In genomic region chr17:17420035-17420434, GRCh38 we compare ENCODE assay signal across 19 cellular contexts. TPM values are rescaled to one million over a fixed set of nuclear protein-coding genes. Genes with fewer than 3 reads are reported as not detected.
DNase-seq lines count a peak whose midpoint lies in the region; ATAC-seq, FAIRE-seq and TF ChIP-seq lines count a peak whose summit lies in the region.
"Had no signal": no experiment of that assay in that cellular context is flagged by ENCODE, and none has a peak within 500 bp of the region (broad histone marks: within the 10 kb centered on the region; RNA-seq: fewer than 3 reads in every experiment).

No MANE protein-coding gene starts in this region.

- DNase-seq in DMS 273 (lab: John Stamatoyannopoulos, UW; ENCODE audit: unreplicated experiment) (peak; percentile 41), DMS 273 treated with DMSO at 0.1 percent for 48 hours (lab: John Stamatoyannopoulos, UW) (no peak), HepG2 (ENCODE audit: low spot score) (no peak), suprapubic skin (ENCODE audit: low spot score in 2 of 2) (peak; percentile 81 to 87), NCI-H2227 (lab: John Stamatoyannopoulos, UW; ENCODE audit: unreplicated experiment) (no peak)
- DNase-seq in activated CD4-positive, alpha-beta T cell treated with anti-CD3 and anti-CD28 coated beads, Interleukin-2, amount 50 U/mL, for 48 hours: no peak
- DNase-seq: cortex of kidney, DND-41, KBM-7, NCI-H1105, small intestine, T-helper 1 cell, upper lobe of left lung had no signal

- intact Hi-C loops in HepG2 (cut with micrococcal nuclease; ENCODE audit: unreplicated experiment): no loop called here

- TF ChIP-seq EP300 in HepG2 (IDR thresholded peaks at IDR 0.05; ENCODE audit: low read depth in 2 of 2, low read length in 2 of 2): no peak
- no peak for TF ChIP-seq EP300 in HepG2 (CRISPR knock-in tag; IDR thresholded peaks at IDR 0.05; ENCODE audit: borderline replicate concordance)
- TF ChIP-seq EP300 in suprapubic skin (IDR thresholded peaks at IDR 0.05): no peak

- no peak for TF ChIP-seq POLR2A in HepG2 (IDR thresholded peaks at IDR 0.05; ENCODE audit: insufficient read depth in 1 of 2, low read depth in 2 of 2, low read length in 2 of 2)
- TF ChIP-seq POLR2A in suprapubic skin (IDR thresholded peaks at IDR 0.05): no peak

- no TSS peak for BruUV-seq in HepG2 (replicated peaks; lab: Mats Ljungman, UMichigan)

- WGBS in HepG2 (ENCODE audit: low lambda C conversion rate): 75% methylated on average over 3 of the region's 3 CpGs
- 32% methylated on average over 3 of the region's 3 CpGs for WGBS in suprapubic skin

- H3K36me3 ChIP-seq in HepG2 (replicated peaks in 1 of 2; ENCODE audit: control insufficient read depth in 1 of 2, insufficient read depth in 2 of 2, low read length in 2 of 2) (no peaks in the 10 kb centered on the region), suprapubic skin (no peaks in the 10 kb centered on the region)
- H3K36me3 ChIP-seq: ascending aorta, upper lobe of left lung had no signal

- H3K9me3 ChIP-seq in HepG2 (ENCODE audit: low read length) (peaks cover 11% of the 10 kb centered on the region), suprapubic skin (no peaks in the 10 kb centered on the region)
- H3K9me3 ChIP-seq: ascending aorta had no signal

- no peak for ATAC-seq in HepG2
- no peak for ATAC-seq in GM18511 (IDR thresholded peaks at IDR 0.05; ENCODE audit: unreplicated experiment)

- H3K27ac ChIP-seq in HepG2 (ENCODE audit: extremely low read length, insufficient read depth, low read length): no peak overlapping the region
- H3K27ac ChIP-seq in suprapubic skin: peak overlapping the region; percentile 63
- H3K27ac ChIP-seq: 22Rv1, ascending aorta had no signal

- H3K27ac Mint-ChIP-seq in brain: peak overlapping the region in 3 of 5 experiments; percentile 31 to 72 (median 61)
- H3K27ac Mint-ChIP-seq: activated T-helper 1 cell treated with anti-CD3 and anti-CD28 coated beads, Interleukin-12 subunit alpha, Interleukin-12 subunit beta, Interleukin-2, Interleukin-4 antibody, amounts not matched to agents 30 ng/mL and 10 ng/mL and 1 ng/mL, durations not matched to agents 14 hours and 24 hours and 36 hours; CD14-positive monocyte had no signal

- TF ChIP-seq CTCF in brain (conservative IDR thresholded peaks at IDR 0.05): no peak
- no peak for TF ChIP-seq CTCF in HepG2 (CRISPR knock-in tag; IDR thresholded peaks at IDR 0.05)
- TF ChIP-seq CTCF in suprapubic skin (IDR thresholded peaks at IDR 0.05): no peak

- no peaks in the 10 kb centered on the region for H4K20me1 ChIP-seq in HepG2 (ENCODE audit: insufficient read depth, low read length)

- no peaks in the 10 kb centered on the region for H3K36me3 Mint-ChIP-seq in brain
- H3K36me3 Mint-ChIP-seq: CD14-positive monocyte had no signal

- H3K9me3 Mint-ChIP-seq in brain: peaks cover 12 to 37% (median 22%) of the 10 kb centered on the region in 5 experiments
- H3K9me3 Mint-ChIP-seq: activated T-helper 1 cell treated with anti-CD3 and anti-CD28 coated beads, Interleukin-12 subunit alpha, Interleukin-12 subunit beta, Interleukin-2, Interleukin-4 antibody, amounts not matched to agents 30 ng/mL and 10 ng/mL and 1 ng/mL, durations not matched to agents 14 hours and 24 hours and 36 hours had no signal

- no peak overlapping the region for H3K4me3 Mint-ChIP-seq in brain
- H3K4me3 Mint-ChIP-seq: activated T-helper 1 cell treated with anti-CD3 and anti-CD28 coated beads, Interleukin-12 subunit alpha, Interleukin-12 subunit beta, Interleukin-2, Interleukin-4 antibody, amounts not matched to agents 30 ng/mL and 10 ng/mL and 1 ng/mL, durations not matched to agents 14 hours and 24 hours and 36 hours; CD14-positive monocyte had no signal

- FAIRE-seq in HepG2 (lab: Jason Lieb, UNC): no peak
- FAIRE-seq: small intestine had no signal

- H3K27me3 Mint-ChIP-seq in brain: peaks cover 4% of the 10 kb centered on the region

- H3K9ac ChIP-seq in HepG2 (ENCODE audit: insufficient read depth, low read depth, low read length): no peak overlapping the region

- H3K79me2 ChIP-seq in HepG2 (ENCODE audit: insufficient read depth, low read length): no peaks in the 10 kb centered on the region

- no peak overlapping the region for H2AFZ ChIP-seq in HepG2 (ENCODE audit: low read length)

- peaks cover 32% of the 10 kb centered on the region for H3K4me1 Mint-ChIP-seq in brain

- H3K27me3 ChIP-seq in HepG2 (ENCODE audit: control insufficient read depth in 1 of 2, insufficient read depth in 2 of 2, low read length in 2 of 2): no peaks in the 10 kb centered on the region; a peak in 1 of 5 replicates
- H3K27me3 ChIP-seq in suprapubic skin: no peaks in the 10 kb centered on the region
- H3K27me3 ChIP-seq: ascending aorta, upper lobe of left lung had no signal

- in situ Hi-C loops in HepG2 (cut with HindIII; ENCODE audit: extremely low pct_ligation_motif_present, low pct_unique_long_range_greater_than_20kb): no loop called here

- no peak for TF ChIP-seq RAD21 in HepG2 (CRISPR knock-in tag; IDR thresholded peaks at IDR 0.05)

- H3K4me1 ChIP-seq in HepG2 (ENCODE audit: insufficient read depth, low read length) (peaks cover 50% of the 10 kb centered on the region), suprapubic skin (peaks cover 39% of the 10 kb centered on the region)
- H3K4me1 ChIP-seq: ascending aorta had no signal

- H3K4me2 ChIP-seq in HepG2 (ENCODE audit: low read depth, low read length): no peak overlapping the region

- CTCF ChIA-PET in HepG2 (lab: Yijun Ruan, JAX; ENCODE audit: low intra/inter-chr PET ratio, low total read pairs): no interaction called here

- H3K4me3 ChIP-seq in HepG2 (replicated peaks in 1 of 3; ENCODE audit: insufficient read depth in 1 of 3, low read depth in 2 of 3, low read length in 3 of 3): no peak overlapping the region
- no peak overlapping the region for H3K4me3 ChIP-seq in suprapubic skin
- H3K4me3 ChIP-seq: ascending aorta, upper lobe of left lung had no signal

- POLR2A ChIA-PET in HepG2 (lab: Yijun Ruan, JAX): no interaction called here

TF ChIP-seq in HepG2, 621 proteins besides CTCF, POLR2A, EP300 and RAD21:
- no peak for TF ChIP-seq ZFP62 (CRISPR knock-in tag; IDR thresholded peaks at IDR 0.05)
- TF ChIP-seq ZMYM3 (CRISPR knock-in tag; IDR thresholded peaks at IDR 0.05): peak; percentile 46; the same call in 1 of the 2 replicates
- TF ChIP-seq ZBTB2 (CRISPR knock-in tag; IDR thresholded peaks at IDR 0.05; ENCODE audit: low read depth): no peak

RNA-seq across cellular contexts. Expression of gene MED9, which starts 56.8 kb away (rescaled TPM):
- polyA plus RNA-seq in brain (ENCODE audit: insufficient read depth, low read depth, low replicate concordance) (32.0 TPM), HepG2 (2011; rRNA removed) (11.9 and 14.4 TPM in 2 replicates)
- total RNA-seq in HepG2 (2016; rRNA removed; fragmentation: Illumina TruSeq; extraction: Trizol) (11.7 and 15.1 TPM in 2 replicates), suprapubic skin (10 to 100 TPM; 14.6 to 22.6 (median 17.4) TPM)
- total RNA-seq in HepG2 (2016; cell fraction: cytosol; rRNA removed; fragmentation: Illumina TruSeq; extraction: Trizol; ENCODE audit: low read depth): 4.0 and 4.2 TPM in 2 replicates
- 11.7 and 14.4 TPM in 2 replicates for total RNA-seq in HepG2 (2016; cell fraction: insoluble cytoplasmic fraction; rRNA removed; fragmentation: Illumina TruSeq; extraction: Trizol)
- total RNA-seq in HepG2 (2016; cell fraction: membrane; rRNA removed; fragmentation: Illumina TruSeq; extraction: Trizol): 9.8 and 10.7 TPM in 2 replicates
- 10.8 and 11.7 TPM in 2 replicates for total RNA-seq in HepG2 (2016; cell fraction: nucleus; rRNA removed; fragmentation: Illumina TruSeq; extraction: Trizol)
- 18.3 and 21.5 TPM in 2 replicates for polyA plus RNA-seq in HepG2 (2011; cell fraction: cytosol; rRNA removed)
- polyA plus RNA-seq in HepG2 (2011; cell fraction: nucleus; rRNA removed): 15.4 and 17.5 TPM in 2 replicates
- 9.2 and 11.4 TPM in 2 replicates for polyA plus RNA-seq in HepG2 (2012)
- polyA plus RNA-seq in HepG2 (2016; cell fraction: cytosol; fragmentation: Illumina TruSeq; extraction: Trizol; ENCODE audit: low read depth): 3.0 and 3.1 TPM in 2 replicates
- 11.2 and 12.0 TPM in 2 replicates for polyA plus RNA-seq in HepG2 (2016; cell fraction: insoluble cytoplasmic fraction; fragmentation: Illumina TruSeq; extraction: Trizol; ENCODE audit: low read depth)
- polyA plus RNA-seq in HepG2 (2016; cell fraction: membrane; fragmentation: Illumina TruSeq; extraction: Trizol; ENCODE audit: low read depth): 6.4 and 7.0 TPM in 2 replicates
- 11.4 and 12.6 TPM in 2 replicates for polyA plus RNA-seq in HepG2 (2016; cell fraction: nucleus; fragmentation: Illumina TruSeq; extraction: Trizol; ENCODE audit: insufficient read depth, low read depth)
- polyA minus RNA-seq in HepG2 (2011; rRNA and poly(A)+ RNA removed; ENCODE audit: low replicate concordance): 21.1 and 25.1 TPM in 2 replicates
- 9.8 and 9.9 TPM in 2 replicates for polyA minus RNA-seq in HepG2 (2011; cell fraction: cytosol; rRNA and poly(A)+ RNA removed)
- 24.2 and 25.4 TPM in 2 replicates for polyA minus RNA-seq in HepG2 (2011; cell fraction: nucleus; rRNA and poly(A)+ RNA removed)

Comparison
In these comparisons a context has a peak if more than half of its experiments do, and no peak if none do; other contexts are left out.
1. DNase-seq: peak in DMS 273 (single experiment) and suprapubic skin (2 of 2); none in DMS 273 treated with DMSO at 0.1 percent for 48 hours (single experiment), HepG2 (single experiment), activated CD4-positive, alpha-beta T cell treated with anti-CD3 and anti-CD28 coated beads, Interleukin-2, amount 50 U/mL, for 48 hours (0 of 2) and NCI-H2227 (single experiment).